In genomic region chr1:25746299-25747045, GRCh38 we compare ENCODE assay signal across 27 cellular contexts.
"Had no signal": no experiment of that assay in that cellular context is flagged by ENCODE, and none has a peak within 500 bp of the region (broad histone marks: within the 10 kb centered on the region; RNA-seq: fewer than 3 reads in every experiment).

No MANE protein-coding gene starts in this region.

- H3K4me3 ChIP-seq: colonic mucosa, gastrocnemius medialis, left lung, prostate gland, sigmoid colon, testis, tibial nerve, upper lobe of left lung had no signal

- H3K27ac ChIP-seq: colonic mucosa, epithelial cell of prostate, gastrocnemius medialis, left lung, neutrophil, parathyroid adenoma, prostate gland, testis, tibial nerve, upper lobe of left lung had no signal

- H3K36me3 ChIP-seq: colonic mucosa, gastrocnemius medialis, left lung, neutrophil, prostate gland, upper lobe of left lung had no signal

- DNase-seq: colonic mucosa; effector CD8-positive, alpha-beta T cell; foreskin fibroblast; gastrocnemius medialis; head of caudate nucleus; left lung; mammary epithelial cell; mesendoderm; midbrain; naive thymus-derived CD8-positive, alpha-beta T cell; sigmoid colon; stimulated activated CD4-positive, alpha-beta T cell treated with anti-CD3 and anti-CD28 coated beads, Interleukin-2, amount 100 ng/mL, for 24 hours; stimulated activated CD4-positive, alpha-beta T cell treated with anti-CD3 and anti-CD28 coated beads, Interleukin-4, amount 100 ng/mL, for 24 hours; stimulated activated naive CD8-positive, alpha-beta T cell treated with anti-CD3 and anti-CD28 coated beads, Interleukin-15, Interleukin-2, amounts not matched to agents 100 U/mL and 50 U/mL, for 24 hours; substantia nigra; testis; upper lobe of left lung had no signal

- H3K4me3 Mint-ChIP-seq: dendritic cell treated with granulocyte-macrophage colony-stimulating factor and Interleukin-4, amounts not matched to agents 40 ng/mL and 50 ng/mL, for 4 days; endodermal cell; naive thymus-derived CD8-positive, alpha-beta T cell; stimulated activated effector memory CD8-positive, alpha-beta T cell treated with anti-CD3 and anti-CD28 coated beads, Interleukin-12 subunit alpha, Interleukin-12 subunit beta, amount 100 ng/mL, for 72 hours had no signal

- H3K36me3 Mint-ChIP-seq: stimulated activated effector memory CD8-positive, alpha-beta T cell treated with anti-CD3 and anti-CD28 coated beads, Interleukin-12 subunit alpha, Interleukin-12 subunit beta, amount 100 ng/mL, for 72 hours had no signal

- H3K27me3 ChIP-seq: colonic mucosa, gastrocnemius medialis, left lung, neutrophil, sigmoid colon, testis, tibial nerve, upper lobe of left lung had no signal

- H3K27me3 Mint-ChIP-seq: dendritic cell treated with granulocyte-macrophage colony-stimulating factor and Interleukin-4, amounts not matched to agents 40 ng/mL and 50 ng/mL, for 4 days; naive thymus-derived CD8-positive, alpha-beta T cell had no signal

- H3K9me3 ChIP-seq: colonic mucosa, gastrocnemius medialis, left lung, neutrophil, prostate gland, sigmoid colon, testis, tibial nerve, upper lobe of left lung had no signal

- H3K27ac Mint-ChIP-seq: dendritic cell treated with granulocyte-macrophage colony-stimulating factor and Interleukin-4, amounts not matched to agents 40 ng/mL and 50 ng/mL, for 4 days; endodermal cell; stimulated activated effector memory CD8-positive, alpha-beta T cell treated with anti-CD3 and anti-CD28 coated beads, Interleukin-12 subunit alpha, Interleukin-12 subunit beta, amount 100 ng/mL, for 72 hours had no signal

- ATAC-seq: esophagus mucosa; gastrocnemius medialis; left lung; naive thymus-derived CD8-positive, alpha-beta T cell; right cardiac atrium; stimulated activated effector memory CD8-positive, alpha-beta T cell treated with anti-CD3 and anti-CD28 coated beads, Interleukin-12 subunit alpha, Interleukin-12 subunit beta, amount 100 ng/mL, for 72 hours; stimulated activated naive CD8-positive, alpha-beta T cell treated with anti-CD3 and anti-CD28 coated beads, Interleukin-15, Interleukin-2, amounts not matched to agents 100 U/mL and 50 U/mL, for 24 hours had no signal

- H3K9me3 Mint-ChIP-seq: dendritic cell treated with granulocyte-macrophage colony-stimulating factor and Interleukin-4, amounts not matched to agents 40 ng/mL and 50 ng/mL, for 4 days; endodermal cell; naive thymus-derived CD8-positive, alpha-beta T cell; stimulated activated effector memory CD8-positive, alpha-beta T cell treated with anti-CD3 and anti-CD28 coated beads, Interleukin-12 subunit alpha, Interleukin-12 subunit beta, amount 100 ng/mL, for 72 hours had no signal

- H3K4me1 ChIP-seq: colonic mucosa had no signal
